Comparison of ENCODE assay signal across 18 cellular contexts in the genomic region with DNA sequence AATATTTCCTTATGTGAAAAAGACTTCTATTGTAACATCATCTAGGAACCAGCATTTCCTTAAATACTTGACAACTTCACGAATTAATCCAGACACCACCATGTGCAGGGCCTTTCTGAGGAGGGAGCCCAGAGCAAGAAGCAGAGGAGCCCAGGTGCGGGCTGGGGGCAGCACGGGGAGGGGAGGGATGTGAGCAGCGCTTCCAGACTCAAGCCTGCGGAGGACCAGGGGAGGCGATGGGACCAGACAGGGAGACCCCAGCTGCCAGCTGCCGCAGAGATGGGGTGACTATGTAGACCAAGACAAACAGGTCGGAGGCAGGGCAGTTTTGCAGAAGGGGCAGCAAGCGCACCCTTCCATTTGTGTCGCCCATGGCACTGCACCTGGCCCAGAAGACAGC.
DNase-seq lines count a peak whose midpoint lies in the region; ATAC-seq, FAIRE-seq and TF ChIP-seq lines count a peak whose summit lies in the region.
"Had no signal": no experiment of that assay in that cellular context is flagged by ENCODE, and none has a peak within 500 bp of the region (broad histone marks: within the 10 kb centered on the region; RNA-seq: fewer than 3 reads in every experiment).

No MANE protein-coding gene starts in this region.

- WGBS in endodermal cell (ENCODE audit: insufficient coverage in 1 of 2, insufficient read length in 1 of 2), 2 experiments, result 92 to 98% methylated on average over 6 to 10 of the region's 10 CpGs

- H3K9ac ChIP-seq in endodermal cell (ENCODE audit: extremely low read depth, low read length, poor library complexity, severe bottlenecking), result no peak overlapping the region
- H3K9ac ChIP-seq: BLaER1 had no signal

- H3K27me3 Mint-ChIP-seq in activated CD4-positive, alpha-beta T cell treated with anti-CD3 and anti-CD28 coated beads for 36 hours, result no peaks in the 10 kb centered on the region
- no peaks in the 10 kb centered on the region for H3K27me3 Mint-ChIP-seq in stimulated activated naive CD8-positive, alpha-beta T cell treated with anti-CD3 and anti-CD28 coated beads, Interleukin-15, amount 100 ng/mL, for 72 hours
- H3K27me3 Mint-ChIP-seq in endodermal cell (ENCODE audit: insufficient read depth), result no peaks in the 10 kb centered on the region

- no peaks in the 10 kb centered on the region for H3K4me1 Mint-ChIP-seq in activated CD4-positive, alpha-beta T cell treated with anti-CD3 and anti-CD28 coated beads for 36 hours
- H3K4me1 Mint-ChIP-seq in stimulated activated naive CD8-positive, alpha-beta T cell treated with anti-CD3 and anti-CD28 coated beads, Interleukin-15, amount 100 ng/mL, for 72 hours, result no peaks in the 10 kb centered on the region
- H3K4me1 Mint-ChIP-seq in endodermal cell, result peaks cover 13% of the 10 kb centered on the region

- intact Hi-C loops in activated CD4-positive, alpha-beta T cell treated with anti-CD3 and anti-CD28 coated beads for 36 hours (cut with DNase I, micrococcal nuclease), result no loop called here

- no peaks in the 10 kb centered on the region for H3K36me3 Mint-ChIP-seq in activated CD4-positive, alpha-beta T cell treated with anti-CD3 and anti-CD28 coated beads for 36 hours (ENCODE audit: low read depth)
- no peaks in the 10 kb centered on the region for H3K36me3 Mint-ChIP-seq in endodermal cell (ENCODE audit: low read depth)
- H3K36me3 Mint-ChIP-seq: CD8-positive, alpha-beta T cell had no signal

- no peaks in the 10 kb centered on the region for H3K9me3 ChIP-seq in endodermal cell (ENCODE audit: control insufficient read depth, low read length)
- H3K9me3 ChIP-seq: MG63 had no signal

- TF ChIP-seq CTCF in endodermal cell (conservative IDR thresholded peaks at IDR 0.05), result no peak

- no peaks in the 10 kb centered on the region for H3K27me3 ChIP-seq in endodermal cell (ENCODE audit: control insufficient read depth, insufficient read depth, low read length, poor library complexity, severe bottlenecking)
- H3K27me3 ChIP-seq: BLaER1, SJSA1 had no signal

- H3K27ac ChIP-seq in endodermal cell (ENCODE audit: low read depth, low read length), result no peak overlapping the region
- H3K27ac ChIP-seq: BLaER1, SJSA1 had no signal

- no peaks in the 10 kb centered on the region for H3K36me3 ChIP-seq in endodermal cell (ENCODE audit: control insufficient read depth, insufficient read depth, low read length)
- H3K36me3 ChIP-seq: BLaER1, MG63, SJSA1 had no signal

- peak; percentile 21 for DNase-seq in activated CD4-positive, alpha-beta T cell treated with anti-CD3 and anti-CD28 coated beads for 36 hours
- DNase-seq in activated CD4-positive, alpha-beta T cell treated with anti-CD3 and anti-CD28 coated beads, Interleukin-2, amount 50 U/mL, for 4 hours, result no peak
- DNase-seq in stimulated activated naive CD8-positive, alpha-beta T cell treated with anti-CD3 and anti-CD28 coated beads, Interleukin-15, amount 100 ng/mL, for 72 hours, result no peak
- no peak for DNase-seq in stimulated activated naive CD8-positive, alpha-beta T cell treated with anti-CD3 and anti-CD28 coated beads, Interleukin-15, Interleukin-2, amounts not matched to agents 100 U/mL and 50 U/mL, for 24 hours
- DNase-seq in endodermal cell (peak; percentile 57), HTR-8/SVneo (ENCODE audit: insufficient read length, low spot score) (no peak), RKO (ENCODE audit: low spot score) (no peak)
- DNase-seq: CD8-positive, alpha-beta T cell; DMS79; HFFc6; MG63; NCI-H1105 treated with DMSO at 0.1 percent for 48 hours; NCI-H187; PC-3 had no signal

- H3K4me3 ChIP-seq in endodermal cell (ENCODE audit: low read length), result no peak overlapping the region
- H3K4me3 ChIP-seq: BLaER1, MG63, SJSA1 had no signal

- CTCF ChIA-PET in activated CD4-positive, alpha-beta T cell treated with anti-CD3 and anti-CD28 coated beads for 36 hours (lab: Charles Lee), result no interaction called here

- no peaks in the 10 kb centered on the region for H3K4me1 ChIP-seq in endodermal cell (ENCODE audit: control insufficient read depth, insufficient read depth, low read length)
- H3K4me1 ChIP-seq: SJSA1 had no signal

- POLR2A ChIA-PET in activated CD4-positive, alpha-beta T cell treated with anti-CD3 and anti-CD28 coated beads for 36 hours (lab: Charles Lee), result no interaction called here

- peak; percentile 52 for ATAC-seq in activated CD4-positive, alpha-beta T cell treated with anti-CD3 and anti-CD28 coated beads for 36 hours
- peak; percentile 49 for ATAC-seq in stimulated activated naive CD8-positive, alpha-beta T cell treated with anti-CD3 and anti-CD28 coated beads, Interleukin-15, amount 100 ng/mL, for 72 hours
- no peak for ATAC-seq in stimulated activated naive CD8-positive, alpha-beta T cell treated with anti-CD3 and anti-CD28 coated beads, Interleukin-15, Interleukin-2, amounts not matched to agents 100 U/mL and 50 U/mL, for 24 hours
- no peak for ATAC-seq in GM18511 (IDR thresholded peaks at IDR 0.05; ENCODE audit: unreplicated experiment)
- ATAC-seq: CD8-positive, alpha-beta T cell; PC-3 had no signal

- no peak overlapping the region for H3K4me3 Mint-ChIP-seq in activated CD4-positive, alpha-beta T cell treated with anti-CD3 and anti-CD28 coated beads for 36 hours
- no peak overlapping the region for H3K4me3 Mint-ChIP-seq in stimulated activated naive CD8-positive, alpha-beta T cell treated with anti-CD3 and anti-CD28 coated beads, Interleukin-15, amount 100 ng/mL, for 72 hours
- no peak overlapping the region for H3K4me3 Mint-ChIP-seq in endodermal cell
- H3K4me3 Mint-ChIP-seq: CD8-positive, alpha-beta T cell; HFFc6 had no signal

- no peak for FAIRE-seq in HTR-8/SVneo (lab: Jason Lieb, UNC)
- FAIRE-seq: A204.1 had no signal

- H3K27ac Mint-ChIP-seq in activated CD4-positive, alpha-beta T cell treated with anti-CD3 and anti-CD28 coated beads for 36 hours, result no peak overlapping the region
- no peak overlapping the region for H3K27ac Mint-ChIP-seq in stimulated activated naive CD8-positive, alpha-beta T cell treated with anti-CD3 and anti-CD28 coated beads, Interleukin-15, amount 100 ng/mL, for 72 hours
- no peak overlapping the region for H3K27ac Mint-ChIP-seq in endodermal cell
- H3K27ac Mint-ChIP-seq: CD8-positive, alpha-beta T cell; HFFc6 had no signal

- no peaks in the 10 kb centered on the region for H3K9me3 Mint-ChIP-seq in activated CD4-positive, alpha-beta T cell treated with anti-CD3 and anti-CD28 coated beads for 36 hours (ENCODE audit: low read depth)
- H3K9me3 Mint-ChIP-seq in stimulated activated naive CD8-positive, alpha-beta T cell treated with anti-CD3 and anti-CD28 coated beads, Interleukin-15, amount 100 ng/mL, for 72 hours, result peaks cover 6 to 11% of the 10 kb centered on the region in 2 donors
- H3K9me3 Mint-ChIP-seq in endodermal cell, result no peaks in the 10 kb centered on the region
- H3K9me3 Mint-ChIP-seq: CD8-positive, alpha-beta T cell; HFFc6 had no signal

Comparison
In these comparisons a context has a peak if more than half of its experiments do, and no peak if none do; other contexts are left out.
1. ATAC-seq: peak in activated CD4-positive, alpha-beta T cell treated with anti-CD3 and anti-CD28 coated beads for 36 hours (single experiment) and stimulated activated naive CD8-positive, alpha-beta T cell treated with anti-CD3 and anti-CD28 coated beads, Interleukin-15, amount 100 ng/mL, for 72 hours (single experiment); none in stimulated activated naive CD8-positive, alpha-beta T cell treated with anti-CD3 and anti-CD28 coated beads, Interleukin-15, Interleukin-2, amounts not matched to agents 100 U/mL and 50 U/mL, for 24 hours (single experiment) and GM18511 (single experiment).
2. DNase-seq: peak in activated CD4-positive, alpha-beta T cell treated with anti-CD3 and anti-CD28 coated beads for 36 hours (single experiment) and endodermal cell (single experiment); none in activated CD4-positive, alpha-beta T cell treated with anti-CD3 and anti-CD28 coated beads, Interleukin-2, amount 50 U/mL, for 4 hours (0 of 2), stimulated activated naive CD8-positive, alpha-beta T cell treated with anti-CD3 and anti-CD28 coated beads, Interleukin-15, amount 100 ng/mL, for 72 hours (0 of 2), stimulated activated naive CD8-positive, alpha-beta T cell treated with anti-CD3 and anti-CD28 coated beads, Interleukin-15, Interleukin-2, amounts not matched to agents 100 U/mL and 50 U/mL, for 24 hours (single experiment), HTR-8/SVneo (single experiment) and RKO (single experiment).